ENCODE assay signal across 9 cellular contexts in genomic region chr7:47937711-47938573, GRCh38. TPM values are rescaled to one million over a fixed set of nuclear protein-coding genes. Genes with fewer than 3 reads are reported as not detected.
DNase-seq lines count a peak whose midpoint lies in the region; ATAC-seq lines count a peak whose summit lies in the region.
"Had no signal": no experiment of that assay in that cellular context is flagged by ENCODE, and none has a peak within 500 bp of the region (broad histone marks: within the 10 kb centered on the region; RNA-seq: fewer than 3 reads in every experiment).

No MANE protein-coding gene starts in this region.

- DNase-seq in Karpas-422 (peak; percentile 87), KG1 (lab: John Stamatoyannopoulos, UW) (no peak), NCI-H1436 (lab: John Stamatoyannopoulos, UW) (no peak), ureter (ENCODE audit: low spot score) (no peak)
- DNase-seq in effector memory CD8-positive, alpha-beta T cell, result no peak

- H3K79me2 ChIP-seq in Karpas-422 (ENCODE audit: low read length), result no peaks in the 10 kb centered on the region

- H3K27ac ChIP-seq in BLaER1 (no peak overlapping the region), Karpas-422 (ENCODE audit: low read length) (peak overlapping the region; percentile 96)

- no peaks in the 10 kb centered on the region for H3K9me3 Mint-ChIP-seq in effector memory CD8-positive, alpha-beta T cell
- H3K9me3 Mint-ChIP-seq: stimulated activated naive CD8-positive, alpha-beta T cell treated with anti-CD3 and anti-CD28 coated beads, Interleukin-15, amount 100 ng/mL, for 72 hours had no signal

- H3K9me2 ChIP-seq in Karpas-422 (replicated peaks; ENCODE audit: insufficient read depth, low read length), result no peaks in the 10 kb centered on the region

- H3K9ac ChIP-seq in BLaER1, result no peak overlapping the region
- peak overlapping the region; percentile 61 for H3K9ac ChIP-seq in Karpas-422 (ENCODE audit: low read length)

- peak overlapping the region; percentile 79 for H3K4me2 ChIP-seq in BLaER1
- peak overlapping the region; percentile 58 for H3K4me2 ChIP-seq in Karpas-422 (ENCODE audit: low read depth, low read length, poor library complexity, severe bottlenecking)

- H3K4me3 Mint-ChIP-seq in effector memory CD8-positive, alpha-beta T cell, result no peak overlapping the region

- peak overlapping the region in 1 of 2 donors; percentile 14 for H3K27ac Mint-ChIP-seq in effector memory CD8-positive, alpha-beta T cell

- H2AFZ ChIP-seq in Karpas-422 (ENCODE audit: low read length), result peak overlapping the region; percentile 19; the same call in 1 of the 2 replicates

- H4K20me1 ChIP-seq in BLaER1 (no peaks in the 10 kb centered on the region), Karpas-422 (ENCODE audit: insufficient read depth, low read depth, low read length) (no peaks in the 10 kb centered on the region)

- no peaks in the 10 kb centered on the region for H3K4me1 Mint-ChIP-seq in effector memory CD8-positive, alpha-beta T cell (ENCODE audit: low read depth in 2 of 2)
- H3K4me1 Mint-ChIP-seq: stimulated activated naive CD8-positive, alpha-beta T cell treated with anti-CD3 and anti-CD28 coated beads, Interleukin-15, amount 100 ng/mL, for 72 hours had no signal

- peaks cover 0 to 8% of the 10 kb centered on the region in 2 donors for H3K27me3 Mint-ChIP-seq in effector memory CD8-positive, alpha-beta T cell
- H3K27me3 Mint-ChIP-seq: stimulated activated naive CD8-positive, alpha-beta T cell treated with anti-CD3 and anti-CD28 coated beads, Interleukin-15, amount 100 ng/mL, for 72 hours had no signal

- H3K4me1 ChIP-seq in BLaER1 (peaks cover 53% of the 10 kb centered on the region), Karpas-422 (ENCODE audit: low read length) (peaks cover 57% of the 10 kb centered on the region)

- H3K36me3 ChIP-seq in BLaER1, result no peaks in the 10 kb centered on the region
- H3K36me3 ChIP-seq in Karpas-422 (ENCODE audit: insufficient read depth, low read length), result no peaks in the 10 kb centered on the region

- no peaks in the 10 kb centered on the region for H3K36me3 Mint-ChIP-seq in effector memory CD8-positive, alpha-beta T cell (ENCODE audit: insufficient read depth)

- 0 out of 2 replicates have a peak overlapping the region, but pooled peaks have one; percentile 8 for H3K4me3 ChIP-seq in BLaER1
- H3K4me3 ChIP-seq in Karpas-422 (ENCODE audit: low read length), result peak overlapping the region; percentile 55

- H3K9me3 ChIP-seq in BLaER1 (no peaks in the 10 kb centered on the region), Karpas-422 (ENCODE audit: low read length) (no peaks in the 10 kb centered on the region)

- peak; percentile 58 for ATAC-seq in GM18873 (IDR thresholded peaks at IDR 0.05; ENCODE audit: low FRiP score, unreplicated experiment)
- ATAC-seq in HG02759 (IDR thresholded peaks at IDR 0.05; ENCODE audit: unreplicated experiment), result peak; percentile 55
- ATAC-seq in effector memory CD8-positive, alpha-beta T cell (replicated peaks), result no peak

- no peaks in the 10 kb centered on the region for H3K27me3 ChIP-seq in BLaER1
- H3K27me3 ChIP-seq in Karpas-422 (ENCODE audit: low read length), result no peaks in the 10 kb centered on the region

RNA-seq across cellular contexts. Expression of gene PKD1L1, which starts 10.3 kb away (rescaled TPM):
- total RNA-seq in Karpas-422 (2014; rRNA removed; shearing (Covaris generic); ENCODE audit: low replicate concordance), result 0.90 and 2.8 TPM in 2 replicates
- 5.9 TPM for total RNA-seq in ureter

RNA-seq across cellular contexts. Expression of gene HUS1, which starts 41.5 kb away (rescaled TPM):
- total RNA-seq in Karpas-422 (2014; rRNA removed; shearing (Covaris generic); ENCODE audit: low replicate concordance), result 19.6 and 20.6 TPM in 2 replicates
- total RNA-seq in ureter, result 43.1 TPM
